ENCODE assay signal across 10 cellular contexts in genomic region chr20:9515761-9516657, GRCh38. TPM values are rescaled to one million over a fixed set of nuclear protein-coding genes. Genes with fewer than 3 reads are reported as not detected.
DNase-seq lines count a peak whose midpoint lies in the region; ATAC-seq, FAIRE-seq and TF ChIP-seq lines count a peak whose summit lies in the region.
"Had no signal": no experiment of that assay in that cellular context is flagged by ENCODE, and none has a peak within 500 bp of the region (broad histone marks: within the 10 kb centered on the region; RNA-seq: fewer than 3 reads in every experiment).

No MANE protein-coding gene starts in this region.

- H3K27me3 ChIP-seq in bronchial epithelial cell (ENCODE audit: control insufficient read depth, insufficient read depth, low read length), result peaks cover 35% of the 10 kb centered on the region

- ATAC-seq in HG02610 (IDR thresholded peaks at IDR 0.05; ENCODE audit: unreplicated experiment) (peak; percentile 30), GM21515 (IDR thresholded peaks at IDR 0.05; ENCODE audit: unreplicated experiment) (no peak)

- no peaks in the 10 kb centered on the region for H3K9me3 ChIP-seq in mesodermal cell (ENCODE audit: control insufficient read depth, low read length)
- H3K9me3 ChIP-seq: colonic mucosa had no signal

- no peaks in the 10 kb centered on the region for H3K36me3 ChIP-seq in bronchial epithelial cell (ENCODE audit: control insufficient read depth, insufficient read depth, low read length)
- H3K36me3 ChIP-seq in mesodermal cell (ENCODE audit: control insufficient read depth, insufficient read depth, low read length), result no peaks in the 10 kb centered on the region
- H3K36me3 ChIP-seq: colonic mucosa had no signal

- H3K4me3 ChIP-seq in bronchial epithelial cell (ENCODE audit: low read depth, low read length) (no peak overlapping the region), mesodermal cell (ENCODE audit: extremely low read depth, insufficient read depth, low read length, poor library complexity, severe bottlenecking) (peak overlapping the region; percentile 25)
- H3K4me3 ChIP-seq: colonic mucosa had no signal

- H3K4me1 ChIP-seq in mesodermal cell (ENCODE audit: control insufficient read depth, insufficient read depth, low read length, poor library complexity, severe bottlenecking), result peaks cover 12% of the 10 kb centered on the region
- H3K4me1 ChIP-seq: colonic mucosa had no signal

- TF ChIP-seq CTCF in bronchial epithelial cell (IDR thresholded peaks at IDR 0.05; ENCODE audit: insufficient read depth, low read length, severe bottlenecking), result no peak

- no peak for FAIRE-seq in bronchial epithelial cell (lab: Jason Lieb, UNC)

- 3 to 4% methylated on average over 44 to 57 of the region's 57 CpGs for WGBS in mesodermal cell (ENCODE audit: insufficient coverage in 2 of 2), 2 experiments

- DNase-seq in AG08395 (ENCODE audit: low spot score) (peak; percentile 45), bronchial epithelial cell (ENCODE audit: low read depth) (peak; percentile 8), SKM-1 treated with dmso at 0.1 percent for 144 hours (lab: John Stamatoyannopoulos, UW; ENCODE audit: unreplicated experiment) (no peak), NCI-H1417 (lab: John Stamatoyannopoulos, UW) (no peak)
- DNase-seq in activated CD8-positive, alpha-beta memory T cell treated with anti-CD3 and anti-CD28 coated beads for 24 hours, result no peak
- DNase-seq: colonic mucosa had no signal

- no peak overlapping the region for H3K27ac ChIP-seq in mesodermal cell (ENCODE audit: low read depth, low read length, severe bottlenecking)
- H3K27ac ChIP-seq: colonic mucosa had no signal

RNA-seq across cellular contexts. Expression of gene LAMP5, which starts 1.6 kb away (rescaled TPM):
- total RNA-seq in bronchial epithelial cell, result not detected in 2 replicates
- 0.81 TPM for polyA plus RNA-seq in mesodermal cell (2013, experiment 1 of 2)
- 0.71 TPM for polyA plus RNA-seq in mesodermal cell (2013, experiment 2 of 2)
- total RNA-seq: OCI-LY7 had no signal

Comparison
In these comparisons a context has a peak if more than half of its experiments do, and no peak if none do; other contexts are left out.
1. DNase-seq: peak in AG08395 (single experiment) and bronchial epithelial cell (single experiment); none in SKM-1 treated with dmso at 0.1 percent for 144 hours (single experiment), activated CD8-positive, alpha-beta memory T cell treated with anti-CD3 and anti-CD28 coated beads for 24 hours (single experiment) and NCI-H1417 (0 of 3).